Comparison of ENCODE assay signal across 31 cellular contexts in the genomic region with DNA sequence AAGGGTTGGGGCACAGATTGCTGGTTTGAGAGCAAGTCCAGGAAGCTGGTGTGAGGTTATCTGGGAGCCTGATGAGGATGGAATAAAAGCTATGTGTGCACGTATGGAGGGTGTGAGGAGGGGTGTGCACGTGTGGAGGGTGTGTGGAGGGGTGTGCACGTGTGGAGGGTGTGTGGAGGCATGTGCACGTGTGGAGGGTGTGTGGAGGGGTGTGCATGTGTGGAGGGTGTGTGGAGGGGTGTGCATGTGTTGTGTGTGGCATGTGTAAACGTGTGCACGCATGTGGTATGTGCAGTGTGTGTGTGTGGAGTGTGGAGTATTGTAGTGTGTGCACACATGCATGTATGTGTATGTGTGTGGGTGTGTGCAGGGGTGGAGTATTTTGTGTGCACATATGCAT. TPM values are rescaled to one million over a fixed set of nuclear protein-coding genes. Genes with fewer than 3 reads are reported as not detected.
"Had no signal": no experiment of that assay in that cellular context is flagged by ENCODE, and none has a peak within 500 bp of the region (broad histone marks: within the 10 kb centered on the region; RNA-seq: fewer than 3 reads in every experiment).

No MANE protein-coding gene starts in this region.

- H3K36me3 ChIP-seq: ascending aorta, brain microvascular endothelial cell, esophagus muscularis mucosa, gastrocnemius medialis, heart right ventricle had no signal

- H3K4me1 Mint-ChIP-seq: activated CD4-positive, alpha-beta T cell treated with anti-CD3 and anti-CD28 coated beads for 36 hours; activated CD4-positive, alpha-beta T cell treated with anti-CD3 and anti-CD28 coated beads, Interleukin-2, amount 10 ng/mL, durations not matched to agents 24 days and 14 days; activated CD8-positive, alpha-beta memory T cell treated with anti-CD3 and anti-CD28 coated beads, Interleukin-2, amount 10 ng/mL, durations not matched to agents 7 days and 5 days; activated naive CD4-positive, alpha-beta T cell treated with anti-CD3 and anti-CD28 coated beads, Interleukin-2, amount 10 ng/mL, durations not matched to agents 7 days and 5 days; activated naive CD8-positive, alpha-beta T cell treated with anti-CD3 and anti-CD28 coated beads for 36 hours; central memory CD8-positive, alpha-beta T cell had no signal

- H3K27ac Mint-ChIP-seq: activated CD4-positive, alpha-beta memory T cell treated with anti-CD3 and anti-CD28 coated beads for 36 hours; activated CD4-positive, alpha-beta T cell treated with anti-CD3 and anti-CD28 coated beads for 36 hours; activated CD4-positive, alpha-beta T cell treated with anti-CD3 and anti-CD28 coated beads, Interleukin-2, amount 10 ng/mL, durations not matched to agents 24 days and 14 days; activated CD8-positive, alpha-beta memory T cell treated with anti-CD3 and anti-CD28 coated beads, Interleukin-2, amount 10 ng/mL, durations not matched to agents 7 days and 5 days; activated CD8-positive, alpha-beta T cell treated with anti-CD3 and anti-CD28 coated beads, Interleukin-2, amount 10 ng/mL, durations not matched to agents 7 days and 5 days; activated naive CD4-positive, alpha-beta T cell treated with anti-CD3 and anti-CD28 coated beads, Interleukin-2, amount 10 ng/mL, durations not matched to agents 7 days and 5 days; activated naive CD8-positive, alpha-beta T cell treated with anti-CD3 and anti-CD28 coated beads for 36 hours; activated T-cell treated with anti-CD3 and anti-CD28 coated beads, Interleukin-2, amount 50 U/mL, for 72 hours; effector memory CD8-positive, alpha-beta T cell had no signal

- H3K27ac ChIP-seq: ascending aorta, brain microvascular endothelial cell, esophagus muscularis mucosa, foreskin keratinocyte, gastrocnemius medialis, heart right ventricle had no signal

- DNase-seq: activated CD4-positive, alpha-beta memory T cell treated with anti-CD3 and anti-CD28 coated beads for 36 hours; activated CD4-positive, alpha-beta T cell treated with anti-CD3 and anti-CD28 coated beads for 36 hours; activated CD4-positive, alpha-beta T cell treated with anti-CD3 and anti-CD28 coated beads, Interleukin-2, amount 10 ng/mL, durations not matched to agents 24 days and 14 days; activated CD4-positive, CD25-positive, alpha-beta regulatory T cell; activated CD4-positive, CD25-positive, alpha-beta regulatory T cell treated with anti-CD3 and anti-CD28 coated beads, Interleukin-2, amount 50 U/mL, for 72 hours; activated CD8-positive, alpha-beta memory T cell treated with anti-CD3 and anti-CD28 coated beads, Interleukin-2, amount 10 ng/mL, durations not matched to agents 7 days and 5 days; activated CD8-positive, alpha-beta memory T cell treated with anti-CD3 and anti-CD28 coated beads, Interleukin-2, amount 50 U/mL, for 4 hours; activated CD8-positive, alpha-beta T cell treated with anti-CD3 and anti-CD28 coated beads, Interleukin-2, amount 10 ng/mL, durations not matched to agents 7 days and 5 days; activated gamma-delta T cell; activated naive CD4-positive, alpha-beta T cell; activated naive CD4-positive, alpha-beta T cell treated with anti-CD3 and anti-CD28 coated beads, Interleukin-2, amount 10 ng/mL, durations not matched to agents 7 days and 5 days; activated naive CD8-positive, alpha-beta T cell treated with anti-CD3 and anti-CD28 coated beads for 36 hours; activated T-cell treated with anti-CD3 and anti-CD28 coated beads, Interleukin-2, amount 50 U/mL, for 1 hour; activated T-cell treated with anti-CD3 and anti-CD28 coated beads, Interleukin-2, amount 50 U/mL, for 72 hours; brain microvascular endothelial cell; cortex of kidney; dermis blood vessel endothelial cell; effector CD4-positive, alpha-beta T cell; effector memory CD8-positive, alpha-beta T cell; erythroblast; foreskin keratinocyte; gastrocnemius medialis; heart right ventricle; T-helper 2 cell had no signal

- H3K9me3 ChIP-seq: ascending aorta, esophagus muscularis mucosa, gastrocnemius medialis, heart right ventricle had no signal

- H3K27me3 Mint-ChIP-seq: activated CD4-positive, alpha-beta T cell treated with anti-CD3 and anti-CD28 coated beads, Interleukin-2, amount 10 ng/mL, durations not matched to agents 24 days and 14 days; activated CD8-positive, alpha-beta memory T cell treated with anti-CD3 and anti-CD28 coated beads, Interleukin-2, amount 10 ng/mL, durations not matched to agents 7 days and 5 days; activated naive CD4-positive, alpha-beta T cell treated with anti-CD3 and anti-CD28 coated beads, Interleukin-2, amount 10 ng/mL, durations not matched to agents 7 days and 5 days had no signal

- H3K4me3 ChIP-seq: ascending aorta, esophagus muscularis mucosa, gastrocnemius medialis, heart right ventricle had no signal

- H3K36me3 Mint-ChIP-seq: activated CD4-positive, alpha-beta memory T cell treated with anti-CD3 and anti-CD28 coated beads for 36 hours; activated CD8-positive, alpha-beta memory T cell treated with anti-CD3 and anti-CD28 coated beads, Interleukin-2, amount 10 ng/mL, durations not matched to agents 7 days and 5 days; activated naive CD4-positive, alpha-beta T cell treated with anti-CD3 and anti-CD28 coated beads, Interleukin-2, amount 10 ng/mL, durations not matched to agents 7 days and 5 days; activated naive CD8-positive, alpha-beta T cell treated with anti-CD3 and anti-CD28 coated beads for 36 hours had no signal

- H3K4me1 ChIP-seq: ascending aorta, foreskin keratinocyte, gastrocnemius medialis had no signal

- FAIRE-seq: bronchial epithelial cell had no signal

- ATAC-seq: activated CD4-positive, alpha-beta T cell treated with anti-CD3 and anti-CD28 coated beads for 36 hours; activated CD8-positive, alpha-beta memory T cell treated with anti-CD3 and anti-CD28 coated beads, Interleukin-2, amount 10 ng/mL, durations not matched to agents 7 days and 5 days; activated CD8-positive, alpha-beta T cell treated with anti-CD3 and anti-CD28 coated beads, Interleukin-2, amount 10 ng/mL, durations not matched to agents 7 days and 5 days; activated T-cell treated with anti-CD3 and anti-CD28 coated beads, Interleukin-2, amount 50 U/mL, for 72 hours; effector memory CD8-positive, alpha-beta T cell; foreskin keratinocyte; gastrocnemius medialis; heart right ventricle had no signal

- H3K9me3 Mint-ChIP-seq: activated CD4-positive, alpha-beta memory T cell treated with anti-CD3 and anti-CD28 coated beads for 36 hours; activated CD4-positive, alpha-beta T cell treated with anti-CD3 and anti-CD28 coated beads, Interleukin-2, amount 10 ng/mL, durations not matched to agents 24 days and 14 days; activated naive CD8-positive, alpha-beta T cell treated with anti-CD3 and anti-CD28 coated beads for 36 hours; activated T-cell treated with anti-CD3 and anti-CD28 coated beads, Interleukin-2, amount 50 U/mL, for 72 hours; central memory CD8-positive, alpha-beta T cell; effector memory CD8-positive, alpha-beta T cell had no signal

- H3K27me3 ChIP-seq: ascending aorta, brain microvascular endothelial cell had no signal

- H3K4me3 Mint-ChIP-seq: activated CD4-positive, alpha-beta memory T cell treated with anti-CD3 and anti-CD28 coated beads for 36 hours; activated CD4-positive, alpha-beta T cell treated with anti-CD3 and anti-CD28 coated beads for 36 hours; activated CD4-positive, alpha-beta T cell treated with anti-CD3 and anti-CD28 coated beads, Interleukin-2, amount 10 ng/mL, durations not matched to agents 24 days and 14 days; activated CD8-positive, alpha-beta memory T cell treated with anti-CD3 and anti-CD28 coated beads, Interleukin-2, amount 10 ng/mL, durations not matched to agents 7 days and 5 days; activated CD8-positive, alpha-beta T cell treated with anti-CD3 and anti-CD28 coated beads, Interleukin-2, amount 10 ng/mL, durations not matched to agents 7 days and 5 days; activated naive CD4-positive, alpha-beta T cell treated with anti-CD3 and anti-CD28 coated beads, Interleukin-2, amount 10 ng/mL, durations not matched to agents 7 days and 5 days; activated naive CD8-positive, alpha-beta T cell treated with anti-CD3 and anti-CD28 coated beads for 36 hours; activated T-cell treated with anti-CD3 and anti-CD28 coated beads, Interleukin-2, amount 50 U/mL, for 72 hours; central memory CD8-positive, alpha-beta T cell; effector memory CD8-positive, alpha-beta T cell had no signal

RNA-seq across cellular contexts. Expression of a gene that starts 19.2 kb away (rescaled TPM):
- total RNA-seq: activated CD4-positive, alpha-beta memory T cell treated with anti-CD3 and anti-CD28 coated beads for 36 hours; activated CD4-positive, alpha-beta T cell treated with anti-CD3 and anti-CD28 coated beads, Interleukin-2, amount 10 ng/mL, durations not matched to agents 24 days and 14 days; activated CD8-positive, alpha-beta memory T cell treated with anti-CD3 and anti-CD28 coated beads for 36 hours; activated CD8-positive, alpha-beta memory T cell treated with anti-CD3 and anti-CD28 coated beads, Interleukin-2, amount 10 ng/mL, durations not matched to agents 7 days and 5 days; activated CD8-positive, alpha-beta T cell treated with anti-CD3 and anti-CD28 coated beads, Interleukin-2, amount 10 ng/mL, durations not matched to agents 7 days and 5 days; activated naive CD8-positive, alpha-beta T cell treated with anti-CD3 and anti-CD28 coated beads for 36 hours; ascending aorta; cardiac septum; dermis blood vessel endothelial cell; foreskin keratinocyte; gastrocnemius medialis; heart right ventricle; T-helper 1 cell treated with Interleukin-12 subunit alpha and Interleukin-12 subunit beta and Interleukin-4 antibody, amounts not matched to agents 30 ng/mL and 1 ng/mL, for 36 hours had no signal
- polyA plus RNA-seq: foreskin keratinocyte, heart right ventricle had no signal
